Comparison of ENCODE assay signal across 1 cellular context in the genomic region with DNA sequence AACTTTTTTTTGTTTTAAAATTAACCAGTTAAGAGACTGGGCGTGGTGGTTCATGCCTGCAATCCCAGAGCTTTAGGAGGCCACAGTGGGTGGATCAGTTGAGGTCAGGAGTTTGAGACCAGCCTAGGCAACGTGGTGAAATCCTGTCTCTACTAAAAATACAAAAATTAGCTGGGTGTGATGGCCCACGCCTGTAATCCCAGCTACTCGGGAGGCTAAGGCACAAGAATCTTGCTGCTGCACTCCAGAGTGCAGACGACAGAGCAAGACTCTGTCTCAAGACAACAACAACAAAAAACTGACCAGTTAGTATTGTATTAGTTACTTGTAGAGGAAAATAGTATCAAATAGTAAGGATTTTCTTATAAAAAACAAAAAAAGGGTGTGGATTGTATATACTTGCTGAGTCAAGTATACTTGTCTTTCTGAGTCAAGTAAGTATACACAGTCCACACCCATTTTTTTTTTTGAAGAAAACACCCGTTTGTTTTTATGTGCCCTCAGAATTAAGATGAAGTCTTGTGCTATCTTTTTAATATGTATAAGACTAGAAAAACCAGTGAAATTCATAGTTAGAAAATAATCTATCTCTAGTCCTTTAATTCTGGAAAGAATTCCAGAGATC.
TF ChIP-seq lines count a peak whose summit lies in the region.

No MANE protein-coding gene starts in this region.

TF ChIP-seq in GM12878, 131 proteins besides CTCF, POLR2A, EP300 and RAD21:
- TF ChIP-seq, protein P1, sequence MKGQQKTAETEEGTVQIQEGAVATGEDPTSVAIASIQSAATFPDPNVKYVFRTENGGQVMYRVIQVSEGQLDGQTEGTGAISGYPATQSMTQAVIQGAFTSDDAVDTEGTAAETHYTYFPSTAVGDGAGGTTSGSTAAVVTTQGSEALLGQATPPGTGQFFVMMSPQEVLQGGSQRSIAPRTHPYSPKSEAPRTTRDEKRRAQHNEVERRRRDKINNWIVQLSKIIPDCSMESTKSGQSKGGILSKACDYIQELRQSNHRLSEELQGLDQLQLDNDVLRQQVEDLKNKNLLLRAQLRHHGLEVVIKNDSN (IDR thresholded peaks at IDR 0.05; ENCODE audit: borderline replicate concordance, extremely low read length, insufficient read depth, low read depth, low read length) = no peak
- TF ChIP-seq NR2C2 (IDR thresholded peaks at IDR 0.05; ENCODE audit: borderline replicate concordance, control insufficient read depth, insufficient read length, low read depth) (no peak), GABPA (IDR thresholded peaks at IDR 0.05; ENCODE audit: low read depth) (no peak), CEBPB (IDR thresholded peaks at IDR 0.05; ENCODE audit: borderline replicate concordance in 1 of 2, low read depth in 2 of 2, low read length in 2 of 2) (no peak), ZBTB4 (CRISPR knock-in tag; IDR thresholded peaks at IDR 0.05) (no peak), TCF7 (IDR thresholded peaks at IDR 0.05; ENCODE audit: borderline replicate concordance) (no peak), SMAD5 (IDR thresholded peaks at IDR 0.05; ENCODE audit: low read depth) (no peak), HDAC2 (IDR thresholded peaks at IDR 0.05) (no peak), CREB1 (IDR thresholded peaks at IDR 0.05; ENCODE audit: low read depth) (no peak), POLR2AphosphoS5 (IDR thresholded peaks at IDR 0.05; ENCODE audit: low read length) (no peak), TAF1 (IDR thresholded peaks at IDR 0.05; ENCODE audit: borderline replicate concordance, low read depth, low read length) (no peak), CHD1 (IDR thresholded peaks at IDR 0.05; ENCODE audit: low read depth, low read length) (no peak), CHD2 (IDR thresholded peaks at IDR 0.05; ENCODE audit: borderline replicate concordance, low read depth, low read length) (no peak), EED (IDR thresholded peaks at IDR 0.05; ENCODE audit: low read depth) (no peak), LARP7 (IDR thresholded peaks at IDR 0.05) (no peak)
- TF ChIP-seq, protein P2, sequence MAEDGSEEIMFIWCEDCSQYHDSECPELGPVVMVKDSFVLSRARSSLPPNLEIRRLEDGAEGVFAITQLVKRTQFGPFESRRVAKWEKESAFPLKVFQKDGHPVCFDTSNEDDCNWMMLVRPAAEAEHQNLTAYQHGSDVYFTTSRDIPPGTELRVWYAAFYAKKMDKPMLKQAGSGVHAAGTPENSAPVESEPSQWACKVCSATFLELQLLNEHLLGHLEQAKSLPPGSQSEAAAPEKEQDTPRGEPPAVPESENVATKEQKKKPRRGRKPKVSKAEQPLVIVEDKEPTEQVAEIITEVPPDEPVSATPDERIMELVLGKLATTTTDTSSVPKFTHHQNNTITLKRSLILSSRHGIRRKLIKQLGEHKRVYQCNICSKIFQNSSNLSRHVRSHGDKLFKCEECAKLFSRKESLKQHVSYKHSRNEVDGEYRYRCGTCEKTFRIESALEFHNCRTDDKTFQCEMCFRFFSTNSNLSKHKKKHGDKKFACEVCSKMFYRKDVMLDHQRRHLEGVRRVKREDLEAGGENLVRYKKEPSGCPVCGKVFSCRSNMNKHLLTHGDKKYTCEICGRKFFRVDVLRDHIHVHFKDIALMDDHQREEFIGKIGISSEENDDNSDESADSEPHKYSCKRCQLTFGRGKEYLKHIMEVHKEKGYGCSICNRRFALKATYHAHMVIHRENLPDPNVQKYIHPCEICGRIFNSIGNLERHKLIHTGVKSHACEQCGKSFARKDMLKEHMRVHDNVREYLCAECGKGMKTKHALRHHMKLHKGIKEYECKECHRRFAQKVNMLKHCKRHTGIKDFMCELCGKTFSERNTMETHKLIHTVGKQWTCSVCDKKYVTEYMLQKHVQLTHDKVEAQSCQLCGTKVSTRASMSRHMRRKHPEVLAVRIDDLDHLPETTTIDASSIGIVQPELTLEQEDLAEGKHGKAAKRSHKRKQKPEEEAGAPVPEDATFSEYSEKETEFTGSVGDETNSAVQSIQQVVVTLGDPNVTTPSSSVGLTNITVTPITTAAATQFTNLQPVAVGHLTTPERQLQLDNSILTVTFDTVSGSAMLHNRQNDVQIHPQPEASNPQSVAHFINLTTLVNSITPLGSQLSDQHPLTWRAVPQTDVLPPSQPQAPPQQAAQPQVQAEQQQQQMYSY (CRISPR knock-in tag; IDR thresholded peaks at IDR 0.05) = no peak
- TF ChIP-seq, protein P3, sequence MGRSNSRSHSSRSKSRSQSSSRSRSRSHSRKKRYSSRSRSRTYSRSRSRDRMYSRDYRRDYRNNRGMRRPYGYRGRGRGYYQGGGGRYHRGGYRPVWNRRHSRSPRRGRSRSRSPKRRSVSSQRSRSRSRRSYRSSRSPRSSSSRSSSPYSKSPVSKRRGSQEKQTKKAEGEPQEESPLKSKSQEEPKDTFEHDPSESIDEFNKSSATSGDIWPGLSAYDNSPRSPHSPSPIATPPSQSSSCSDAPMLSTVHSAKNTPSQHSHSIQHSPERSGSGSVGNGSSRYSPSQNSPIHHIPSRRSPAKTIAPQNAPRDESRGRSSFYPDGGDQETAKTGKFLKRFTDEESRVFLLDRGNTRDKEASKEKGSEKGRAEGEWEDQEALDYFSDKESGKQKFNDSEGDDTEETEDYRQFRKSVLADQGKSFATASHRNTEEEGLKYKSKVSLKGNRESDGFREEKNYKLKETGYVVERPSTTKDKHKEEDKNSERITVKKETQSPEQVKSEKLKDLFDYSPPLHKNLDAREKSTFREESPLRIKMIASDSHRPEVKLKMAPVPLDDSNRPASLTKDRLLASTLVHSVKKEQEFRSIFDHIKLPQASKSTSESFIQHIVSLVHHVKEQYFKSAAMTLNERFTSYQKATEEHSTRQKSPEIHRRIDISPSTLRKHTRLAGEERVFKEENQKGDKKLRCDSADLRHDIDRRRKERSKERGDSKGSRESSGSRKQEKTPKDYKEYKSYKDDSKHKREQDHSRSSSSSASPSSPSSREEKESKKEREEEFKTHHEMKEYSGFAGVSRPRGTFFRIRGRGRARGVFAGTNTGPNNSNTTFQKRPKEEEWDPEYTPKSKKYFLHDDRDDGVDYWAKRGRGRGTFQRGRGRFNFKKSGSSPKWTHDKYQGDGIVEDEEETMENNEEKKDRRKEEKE (IDR thresholded peaks at IDR 0.05) = no peak
TF ChIP-seq in GM12878: peak in this region for 0.
